9 cellular contexts compared by ENCODE assay signal in genomic region chr10:31947144-31947926, GRCh38. TPM values are rescaled to one million over a fixed set of nuclear protein-coding genes. Genes with fewer than 3 reads are reported as not detected.
DNase-seq lines count a peak whose midpoint lies in the region; ATAC-seq and TF ChIP-seq lines count a peak whose summit lies in the region.
"Had no signal": no experiment of that assay in that cellular context is flagged by ENCODE, and none has a peak within 500 bp of the region (broad histone marks: within the 10 kb centered on the region; RNA-seq: fewer than 3 reads in every experiment).

No MANE protein-coding gene starts in this region.

- peak overlapping the region; percentile 11 for H3K27ac ChIP-seq in cingulate gyrus (ENCODE audit: low read depth, low read length)
- H3K27ac ChIP-seq in mesodermal cell (ENCODE audit: low read depth, low read length, severe bottlenecking): peak overlapping the region; percentile 19
- peak overlapping the region in 2 of 4 donors; percentile 20 to 49 for H3K27ac ChIP-seq in Peyer's patch

- DNase-seq in EH (ENCODE audit: low read depth) (peak; percentile 93), NCI-H69 (lab: John Stamatoyannopoulos, UW) (peak; percentile 83), NCI-H187 treated with DMSO at 0.1 percent for 48 hours (lab: John Stamatoyannopoulos, UW) (no peak), Peyer's patch (no peak)
- no peak for DNase-seq in activated effector memory CD4-positive, alpha-beta T cell treated with anti-CD3 and anti-CD28 coated beads, Interleukin-2, amount 50 U/mL, for 16 hours
- DNase-seq: naive B cell had no signal

- H3K9me3 ChIP-seq in mesodermal cell (ENCODE audit: control insufficient read depth, low read length) (no peaks in the 10 kb centered on the region), Peyer's patch (no peaks in the 10 kb centered on the region)

- H3K4me3 ChIP-seq in mesodermal cell (ENCODE audit: extremely low read depth, insufficient read depth, low read length, poor library complexity, severe bottlenecking) (no peak overlapping the region), Peyer's patch (peak overlapping the region in 1 of 4 donors; percentile 26)

- no peaks in the 10 kb centered on the region for H3K27me3 ChIP-seq in Peyer's patch

- no peak for TF ChIP-seq POLR2A in Peyer's patch (IDR thresholded peaks at IDR 0.05)

- H3K4me1 ChIP-seq in mesodermal cell (ENCODE audit: control insufficient read depth, insufficient read depth, low read length, poor library complexity, severe bottlenecking) (peaks cover 15% of the 10 kb centered on the region), Peyer's patch (peaks cover 0 to 5% (median 0%) of the 10 kb centered on the region in 4 donors)

- 89 to 93% methylated on average over 3 of the region's 7 CpGs for WGBS in mesodermal cell (ENCODE audit: insufficient coverage in 2 of 2), 2 experiments

- ATAC-seq in HG02588 (IDR thresholded peaks at IDR 0.05; ENCODE audit: unreplicated experiment): no peak

- peak in 3 of 6 experiments; percentile 68 to 79 (median 70) for TF ChIP-seq CTCF in Peyer's patch (IDR thresholded peaks at IDR 0.05)

- peaks cover 4% of the 10 kb centered on the region for H3K36me3 ChIP-seq in mesodermal cell (ENCODE audit: control insufficient read depth, insufficient read depth, low read length)
- H3K36me3 ChIP-seq in Peyer's patch: no peaks in the 10 kb centered on the region

RNA-seq across cellular contexts. Expression of gene ARHGAP12, which starts 18.7 kb away (rescaled TPM):
- polyA plus RNA-seq in mesodermal cell (2013, experiment 1 of 2): 19.8 TPM
- 23.1 TPM for polyA plus RNA-seq in mesodermal cell (2013, experiment 2 of 2)
- 10 to 100 TPM; 46.7 to 56.9 (median 52.4) TPM for total RNA-seq in Peyer's patch

Comparison
In these comparisons a context has a peak if more than half of its experiments do, and no peak if none do; other contexts are left out.
1. DNase-seq: peak in EH (single experiment) and NCI-H69 (single experiment); none in activated effector memory CD4-positive, alpha-beta T cell treated with anti-CD3 and anti-CD28 coated beads, Interleukin-2, amount 50 U/mL, for 16 hours (single experiment), NCI-H187 treated with DMSO at 0.1 percent for 48 hours (single experiment) and Peyer's patch (0 of 3).